ENCODE assay signal across 22 cellular contexts in genomic region chr18:48968412-48969215, GRCh38.
"Had no signal": no experiment of that assay in that cellular context is flagged by ENCODE, and none has a peak within 500 bp of the region (broad histone marks: within the 10 kb centered on the region; RNA-seq: fewer than 3 reads in every experiment).

No MANE protein-coding gene starts in this region.

- FAIRE-seq: pancreas, TTC549 had no signal

- H3K27ac ChIP-seq: heart right ventricle, left lung, pancreas had no signal

- H3K27ac Mint-ChIP-seq: activated T-helper 2 cell treated with anti-CD3 and anti-CD28 coated beads, Interferon-gamma antibody, Interleukin-2, Interleukin-4, amounts not matched to agents 10 μg/mL and 5 μg/mL and 100 μg/mL, durations not matched to agents 14 hours and 24 hours and 36 hours; naive thymus-derived CD4-positive, alpha-beta T cell; T-helper 2 cell treated with Interferon-gamma antibody and Interleukin-4, amounts not matched to agents 5 μg/mL and 100 μg/mL, for 36 hours had no signal

- H3K9me3 Mint-ChIP-seq: activated T-cell treated with anti-CD3 and anti-CD28 coated beads, Interleukin-2, amount 50 U/mL, for 4 hours; activated T-helper 2 cell treated with anti-CD3 and anti-CD28 coated beads, Interferon-gamma antibody, Interleukin-2, Interleukin-4, amounts not matched to agents 10 μg/mL and 5 μg/mL and 100 μg/mL, durations not matched to agents 14 hours and 24 hours and 36 hours; naive thymus-derived CD4-positive, alpha-beta T cell; T-helper 2 cell treated with Interferon-gamma antibody and Interleukin-4, amounts not matched to agents 5 μg/mL and 100 μg/mL, for 36 hours had no signal

- H3K27me3 ChIP-seq: heart right ventricle, left lung, pancreas had no signal

- DNase-seq: activated CD4-positive, alpha-beta T cell treated with anti-CD3 and anti-CD28 coated beads, Interleukin-2, amount 50 U/mL, for 4 hours; activated CD8-positive, alpha-beta memory T cell treated with anti-CD3 and anti-CD28 coated beads for 24 hours; activated CD8-positive, alpha-beta memory T cell treated with anti-CD3 and anti-CD28 coated beads, Interleukin-2, amount 50 U/mL, for 4 hours; activated naive CD4-positive, alpha-beta T cell treated with Interleukin-2 at 50 U/mL for 16 hours; activated T-cell treated with anti-CD3 and anti-CD28 coated beads, Interleukin-2, amount 50 U/mL, for 4 hours; amygdala; effector CD4-positive, alpha-beta T cell; erythroblast; foreskin fibroblast; heart right ventricle; kidney glomerular epithelial cell; left lung; naive thymus-derived CD4-positive, alpha-beta T cell; right cardiac atrium; stimulated activated CD4-positive, alpha-beta T cell treated with anti-CD3 and anti-CD28 coated beads, Interleukin-12 subunit alpha, Interleukin-12 subunit beta, amount 100 ng/mL, for 4 hours; stimulated activated CD4-positive, alpha-beta T cell treated with anti-CD3 and anti-CD28 coated beads, Interleukin-4, amount 100 ng/mL, for 4 hours; stimulated activated naive CD8-positive, alpha-beta T cell treated with anti-CD3 and anti-CD28 coated beads, Interleukin-15, Interleukin-2, amounts not matched to agents 100 U/mL and 50 U/mL, for 24 hours had no signal

- H3K36me3 Mint-ChIP-seq: naive thymus-derived CD4-positive, alpha-beta T cell had no signal

- H3K9me3 ChIP-seq: heart right ventricle, left lung, pancreas had no signal

- H3K4me3 Mint-ChIP-seq: activated T-cell treated with anti-CD3 and anti-CD28 coated beads, Interleukin-2, amount 50 U/mL, for 4 hours; naive thymus-derived CD4-positive, alpha-beta T cell; T-helper 2 cell treated with Interferon-gamma antibody and Interleukin-4, amounts not matched to agents 5 μg/mL and 100 μg/mL, for 36 hours had no signal

- H3K4me1 ChIP-seq: left lung, pancreas had no signal

- H3K4me3 ChIP-seq: heart right ventricle, left lung, lung, pancreas had no signal

- H3K36me3 ChIP-seq: heart right ventricle, left lung, pancreas had no signal

- ATAC-seq: activated T-cell treated with anti-CD3 and anti-CD28 coated beads, Interleukin-2, amount 50 U/mL, for 4 hours; heart right ventricle; left lung; naive thymus-derived CD4-positive, alpha-beta T cell; pancreas; stimulated activated naive CD8-positive, alpha-beta T cell treated with anti-CD3 and anti-CD28 coated beads, Interleukin-15, Interleukin-2, amounts not matched to agents 100 U/mL and 50 U/mL, for 24 hours had no signal
